Comparison of ENCODE assay signal across 16 cellular contexts in the genomic region with DNA sequence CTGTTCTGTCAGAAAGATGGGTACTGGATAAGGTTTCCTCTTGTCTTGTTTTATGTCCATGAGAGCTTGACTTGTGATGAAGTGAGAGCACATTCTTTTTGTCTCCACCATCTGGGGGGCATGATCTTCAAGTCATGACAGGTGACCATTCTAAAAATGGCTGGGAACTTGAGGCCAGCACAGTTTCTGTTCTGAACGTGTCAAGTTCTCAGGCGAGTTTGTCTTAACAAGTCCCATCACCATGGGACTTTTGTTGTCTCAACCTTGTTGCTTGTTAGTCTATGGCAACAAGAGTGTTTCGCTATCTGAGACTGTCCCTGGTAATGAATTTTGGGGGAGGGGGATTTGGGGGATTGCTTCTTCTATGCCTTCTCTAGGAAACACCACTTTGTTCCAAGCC. TPM values are rescaled to one million over a fixed set of nuclear protein-coding genes. Genes with fewer than 3 reads are reported as not detected.
DNase-seq lines count a peak whose midpoint lies in the region; ATAC-seq and TF ChIP-seq lines count a peak whose summit lies in the region.
"Had no signal": no experiment of that assay in that cellular context is flagged by ENCODE, and none has a peak within 500 bp of the region (broad histone marks: within the 10 kb centered on the region; RNA-seq: fewer than 3 reads in every experiment).

No MANE protein-coding gene starts in this region.

- no peak for DNase-seq in T-helper 9 cell
- no peak for DNase-seq in T-helper 1 cell
- no peak for DNase-seq in right lobe of liver
- DNase-seq: activated CD4-positive, CD25-positive, alpha-beta regulatory T cell treated with anti-CD3 and anti-CD28 coated beads, Interleukin-2, amount 50 U/mL, for 72 hours; amygdala; cerebellar nuclear complex; NCI-H1417 treated with DMSO at 0.1 percent for 48 hours; NCI-H2227 treated with DMSO at 0.1 percent for 48 hours; SHP77 had no signal

- H3K9me3 Mint-ChIP-seq in nephron: peaks cover 13% of the 10 kb centered on the region

- ATAC-seq in GM18517 (IDR thresholded peaks at IDR 0.05; ENCODE audit: unreplicated experiment) (peak; percentile 65), GM21423 (IDR thresholded peaks at IDR 0.05; ENCODE audit: unreplicated experiment) (peak; percentile 62), HG03045 (IDR thresholded peaks at IDR 0.05; ENCODE audit: unreplicated experiment) (peak; percentile 56), right lobe of liver (no peak), HG03095 (IDR thresholded peaks at IDR 0.05; ENCODE audit: unreplicated experiment) (no peak)

- no peaks in the 10 kb centered on the region for H3K36me3 Mint-ChIP-seq in nephron (ENCODE audit: low read depth)
- H3K36me3 Mint-ChIP-seq: neural progenitor cell had no signal

- no peak overlapping the region for H3K27ac ChIP-seq in right lobe of liver
- H3K27ac ChIP-seq: hepatocyte, neural progenitor cell had no signal

- 86% methylated on average over 3 of the region's 3 CpGs for whole genome bisulfite sequencing in right lobe of liver (ENCODE audit: insufficient coverage, low coverage, low lambda C conversion rate, missing lambda C conversion rate)

- intact Hi-C loops in right lobe of liver (cut with DNase I): no loop called here

- no peaks in the 10 kb centered on the region for H3K4me1 ChIP-seq in right lobe of liver
- H3K4me1 ChIP-seq: neural progenitor cell had no signal

- peaks cover 18% of the 10 kb centered on the region for H3K4me1 Mint-ChIP-seq in nephron
- H3K4me1 Mint-ChIP-seq: neural progenitor cell had no signal

- no peaks in the 10 kb centered on the region for H3K36me3 ChIP-seq in right lobe of liver
- H3K36me3 ChIP-seq: neural progenitor cell had no signal

- H3K27ac Mint-ChIP-seq in nephron: peak overlapping the region in 2 of 3 experiments; percentile 19 to 61
- H3K27ac Mint-ChIP-seq: neural progenitor cell had no signal

- no peaks in the 10 kb centered on the region for H3K27me3 Mint-ChIP-seq in nephron (ENCODE audit: low read depth)

- H3K4me3 ChIP-seq in right lobe of liver: no peak overlapping the region
- H3K4me3 ChIP-seq: hepatocyte, neural progenitor cell had no signal

- no peak for TF ChIP-seq POLR2A in right lobe of liver (IDR thresholded peaks at IDR 0.05)

- H3K27me3 ChIP-seq in right lobe of liver: no peaks in the 10 kb centered on the region
- H3K27me3 ChIP-seq: hepatocyte, neural progenitor cell had no signal

- TF ChIP-seq CTCF in nephron (IDR thresholded peaks at IDR 0.05; ENCODE audit: unreplicated experiment in 3 of 3) (no peak), right lobe of liver (IDR thresholded peaks at IDR 0.05) (no peak)

- H3K4me3 Mint-ChIP-seq in nephron: peak overlapping the region in 1 of 3 experiments; percentile 13
- H3K4me3 Mint-ChIP-seq: neural progenitor cell had no signal

- H3K9me3 ChIP-seq in right lobe of liver: no peaks in the 10 kb centered on the region

RNA-seq across cellular contexts. Expression of a gene that starts 25.6 kb away (rescaled TPM):
- 1 to 10 TPM; 3.9 to 8.2 (median 6.2) TPM for total RNA-seq in right lobe of liver

Comparison
In these comparisons a context has a peak if more than half of its experiments do, and no peak if none do; other contexts are left out.
1. ATAC-seq: peak in GM18517 (single experiment), GM21423 (single experiment) and HG03045 (single experiment); none in right lobe of liver (0 of 4) and HG03095 (single experiment).